Comparison of ENCODE assay signal across 9 cellular contexts in genomic region chr10:35300063-35300699, GRCh38. TPM values are rescaled to one million over a fixed set of nuclear protein-coding genes. Genes with fewer than 3 reads are reported as not detected.
DNase-seq lines count a peak whose midpoint lies in the region; ATAC-seq, FAIRE-seq and TF ChIP-seq lines count a peak whose summit lies in the region.
"Had no signal": no experiment of that assay in that cellular context is flagged by ENCODE, and none has a peak within 500 bp of the region (broad histone marks: within the 10 kb centered on the region; RNA-seq: fewer than 3 reads in every experiment).

No MANE protein-coding gene starts in this region.

- WGBS in small intestine, 3 donors = 37 to 47% (median 41%) methylated on average over 11 of the region's 11 CpGs

- no peak for TF ChIP-seq CTCF in dorsolateral prefrontal cortex (IDR thresholded peaks at IDR 0.05 in 54 of 56, conservative IDR thresholded peaks at IDR 0.05 in 2 of 56; ENCODE audit: low read depth in 1 of 56, partially characterized antibody in 56 of 56)
- no peak for TF ChIP-seq CTCF in mesothelial cell of epicardium (IDR thresholded peaks at IDR 0.05; ENCODE audit: unreplicated experiment)

- no peak for TF ChIP-seq POLR2A in GM12892 (IDR thresholded peaks at IDR 0.05; ENCODE audit: low read depth, low read length)

- H3K79me2 ChIP-seq in Karpas-422 (ENCODE audit: low read length) = no peaks in the 10 kb centered on the region

- H3K4me2 ChIP-seq in Karpas-422 (ENCODE audit: low read depth, low read length, poor library complexity, severe bottlenecking) = no peak overlapping the region

- H3K9me2 ChIP-seq in Karpas-422 (replicated peaks; ENCODE audit: insufficient read depth, low read length) = no peaks in the 10 kb centered on the region

- no peak overlapping the region for H3K4me3 Mint-ChIP-seq in mesothelial cell of epicardium

- H2AFZ ChIP-seq in Karpas-422 (ENCODE audit: low read length) = no peak overlapping the region

- no peaks in the 10 kb centered on the region for H3K36me3 ChIP-seq in Karpas-422 (ENCODE audit: insufficient read depth, low read length)
- no peaks in the 10 kb centered on the region for H3K36me3 ChIP-seq in small intestine (ENCODE audit: control insufficient read depth in 2 of 2, insufficient read depth in 2 of 2, low read length in 2 of 2)
- H3K36me3 ChIP-seq: heart left ventricle had no signal

- H3K9me3 ChIP-seq in Karpas-422 (ENCODE audit: low read length) = no peaks in the 10 kb centered on the region
- no peaks in the 10 kb centered on the region for H3K9me3 ChIP-seq in small intestine (ENCODE audit: control insufficient read depth, low read depth)

- no peak overlapping the region for H3K27ac Mint-ChIP-seq in mesothelial cell of epicardium

- intact Hi-C loops in dorsolateral prefrontal cortex (cut with DNase I) = no loop called here

- H3K4me1 Mint-ChIP-seq in mesothelial cell of epicardium = peaks cover 7% of the 10 kb centered on the region

- peaks cover 4% of the 10 kb centered on the region for H3K36me3 Mint-ChIP-seq in mesothelial cell of epicardium

- ATAC-seq in GM21737 (IDR thresholded peaks at IDR 0.05; ENCODE audit: unreplicated experiment) = peak; percentile 96

- DNase-seq in GM12892 (ENCODE audit: insufficient read length) = peak; percentile 25
- peak; percentile 42 for DNase-seq in Karpas-422
- DNase-seq in dorsolateral prefrontal cortex = peak in 2 of 10 donors; percentile 20 to 31
- peak; percentile 8 for DNase-seq in small intestine
- DNase-seq in activated CD4-positive, alpha-beta T cell treated with anti-CD3 and anti-CD28 coated beads, Interleukin-2, amount 50 U/mL, for 4 hours = no peak
- no peak for DNase-seq in mesothelial cell of epicardium (ENCODE audit: low spot score in 2 of 2, unreplicated experiment in 2 of 2)
- DNase-seq in activated CD4-positive, alpha-beta T cell treated with anti-CD3 and anti-CD28 coated beads for 1 hour = no peak

- no peak overlapping the region for H3K4me3 ChIP-seq in Karpas-422 (ENCODE audit: low read length)
- H3K4me3 ChIP-seq in dorsolateral prefrontal cortex = peak overlapping the region in 47 of 59 donors; percentile 3 to 66 (median 39)
- H3K4me3 ChIP-seq in small intestine (ENCODE audit: low read depth in 1 of 2, low read length in 2 of 2) = no peak overlapping the region
- H3K4me3 ChIP-seq: heart left ventricle had no signal

- no peak overlapping the region for H3K9ac ChIP-seq in Karpas-422 (ENCODE audit: low read length)

- peaks cover 18% of the 10 kb centered on the region for H3K9me3 Mint-ChIP-seq in mesothelial cell of epicardium

- no peak overlapping the region for H3K27ac ChIP-seq in Karpas-422 (ENCODE audit: low read length)
- H3K27ac ChIP-seq in dorsolateral prefrontal cortex = peak overlapping the region in 40 of 59 donors; percentile 2 to 83 (median 56)
- no peak overlapping the region for H3K27ac ChIP-seq in small intestine (ENCODE audit: low read depth in 1 of 2, low read length in 1 of 2)
- H3K27ac ChIP-seq: heart left ventricle had no signal

- peaks cover 3% of the 10 kb centered on the region for H3K27me3 Mint-ChIP-seq in mesothelial cell of epicardium (ENCODE audit: low read depth)

- H3K27me3 ChIP-seq in Karpas-422 (ENCODE audit: low read length) (no peaks in the 10 kb centered on the region), dorsolateral prefrontal cortex (no peaks in the 10 kb centered on the region), small intestine (ENCODE audit: control insufficient read depth in 2 of 2, insufficient read depth in 2 of 2, low read length in 2 of 2) (no peaks in the 10 kb centered on the region)
- H3K27me3 ChIP-seq: heart left ventricle had no signal

- H3K4me1 ChIP-seq in Karpas-422 (ENCODE audit: low read length) (0 out of 2 replicates have a peak, but pooled peaks cover 4% of the 10 kb centered on the region), small intestine (ENCODE audit: control insufficient read depth in 2 of 2, insufficient read depth in 1 of 2, low read depth in 1 of 2, low read length in 1 of 2) (no peaks in the 10 kb centered on the region)

- FAIRE-seq in GM12892 (lab: Jason Lieb, UNC) (peak; percentile 96), small intestine (lab: Jason Lieb, UNC) (no peak)

- H4K20me1 ChIP-seq in Karpas-422 (ENCODE audit: insufficient read depth, low read depth, low read length) = no peaks in the 10 kb centered on the region

RNA-seq across cellular contexts. Expression of gene CCNY, which starts 36.1 kb away (rescaled TPM):
- polyA plus RNA-seq in GM12892 (2012; ENCODE audit: missing spikeins) = 19.3 TPM
- total RNA-seq in Karpas-422 (2014; rRNA removed; shearing (Covaris generic); ENCODE audit: low replicate concordance) = 19.4 and 25.3 TPM in 2 replicates
- 100 to 1,000 TPM in 53 of 120 experiments, 10 to 100 TPM in 67; 62.3 to 136 (median 97.7) TPM for total RNA-seq in dorsolateral prefrontal cortex
- polyA plus RNA-seq in small intestine = 10 to 100 TPM; 26.7 to 35.8 (median 28.9) TPM
- total RNA-seq in mesothelial cell of epicardium = 66.5 to 75.4 TPM (median 68.9 TPM) in 3 replicates

Comparison
In these comparisons a context has a peak if more than half of its experiments do, and no peak if none do; other contexts are left out.
1. DNase-seq: peak in GM12892 (single experiment), Karpas-422 (single experiment) and small intestine (single experiment); none in activated CD4-positive, alpha-beta T cell treated with anti-CD3 and anti-CD28 coated beads, Interleukin-2, amount 50 U/mL, for 4 hours (0 of 2), mesothelial cell of epicardium (0 of 2) and activated CD4-positive, alpha-beta T cell treated with anti-CD3 and anti-CD28 coated beads for 1 hour (single experiment).
2. H3K27ac ChIP-seq: peak in dorsolateral prefrontal cortex (40 of 59); none in Karpas-422 (single experiment) and small intestine (0 of 2).
3. H3K4me3 ChIP-seq: peak in dorsolateral prefrontal cortex (47 of 59); none in Karpas-422 (single experiment) and small intestine (0 of 2).